In the genomic region with DNA sequence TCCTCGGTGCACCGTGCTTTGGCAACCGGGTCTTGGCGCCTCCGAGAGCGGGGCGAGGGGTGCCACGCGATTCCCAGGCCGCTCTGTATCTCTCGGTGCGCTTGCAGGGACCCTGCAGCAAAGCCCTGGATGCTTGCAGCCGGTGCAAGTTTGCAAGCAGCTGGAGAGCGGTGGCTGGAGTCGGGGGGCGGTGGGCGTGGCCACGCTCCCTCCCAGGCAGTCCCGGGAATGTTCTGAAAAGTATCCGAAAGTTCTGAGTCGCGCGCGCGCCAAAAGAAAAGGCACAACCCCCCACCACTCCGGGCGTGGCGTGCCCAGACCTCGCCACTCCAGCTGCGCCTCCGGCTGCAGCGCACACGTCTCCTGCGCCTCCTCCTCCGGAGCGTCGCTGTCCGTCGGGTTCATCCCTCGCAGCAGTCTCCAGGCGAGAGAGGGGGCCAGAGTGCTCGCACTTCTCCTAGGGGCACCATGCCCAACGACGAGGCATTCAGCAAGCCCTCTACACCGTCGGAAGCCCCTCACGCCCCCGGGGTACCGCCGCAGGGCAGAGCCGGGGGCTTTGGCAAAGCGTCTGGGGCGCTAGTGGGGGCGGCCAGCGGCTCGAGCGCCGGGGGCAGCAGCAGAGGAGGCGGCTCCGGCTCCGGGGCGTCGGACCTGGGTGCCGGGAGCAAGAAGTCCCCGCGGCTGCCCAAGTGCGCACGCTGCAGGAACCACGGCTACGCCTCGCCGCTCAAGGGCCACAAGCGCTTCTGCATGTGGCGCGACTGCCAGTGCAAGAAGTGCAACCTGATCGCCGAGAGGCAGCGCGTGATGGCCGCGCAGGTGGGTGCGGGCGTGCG, we compare ENCODE assay signal across 1 cellular context.
A peak's percentile ranks its signal among the peaks of the same experiment; 100 is the strongest.
TF ChIP-seq lines count a peak whose summit lies in the region.

A gene (plus strand): TSS at position 327 of the 839 bp plus-strand sequence. CDS start 142 bp downstream, at position 469.

TF ChIP-seq in WTC11, 78 proteins besides CTCF, POLR2A, EP300 and RAD21 (continued from another document):
- TF ChIP-seq, protein P1, sequence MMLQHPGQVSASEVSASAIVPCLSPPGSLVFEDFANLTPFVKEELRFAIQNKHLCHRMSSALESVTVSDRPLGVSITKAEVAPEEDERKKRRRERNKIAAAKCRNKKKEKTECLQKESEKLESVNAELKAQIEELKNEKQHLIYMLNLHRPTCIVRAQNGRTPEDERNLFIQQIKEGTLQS (CRISPR knock-in tag; conservative IDR thresholded peaks at IDR 0.05) = no peak
- TF ChIP-seq, protein P2, sequence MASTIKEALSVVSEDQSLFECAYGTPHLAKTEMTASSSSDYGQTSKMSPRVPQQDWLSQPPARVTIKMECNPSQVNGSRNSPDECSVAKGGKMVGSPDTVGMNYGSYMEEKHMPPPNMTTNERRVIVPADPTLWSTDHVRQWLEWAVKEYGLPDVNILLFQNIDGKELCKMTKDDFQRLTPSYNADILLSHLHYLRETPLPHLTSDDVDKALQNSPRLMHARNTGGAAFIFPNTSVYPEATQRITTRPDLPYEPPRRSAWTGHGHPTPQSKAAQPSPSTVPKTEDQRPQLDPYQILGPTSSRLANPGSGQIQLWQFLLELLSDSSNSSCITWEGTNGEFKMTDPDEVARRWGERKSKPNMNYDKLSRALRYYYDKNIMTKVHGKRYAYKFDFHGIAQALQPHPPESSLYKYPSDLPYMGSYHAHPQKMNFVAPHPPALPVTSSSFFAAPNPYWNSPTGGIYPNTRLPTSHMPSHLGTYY (CRISPR knock-in tag; IDR thresholded peaks at IDR 0.05) = no peak
- no peak for TF ChIP-seq ZBTB21 (CRISPR knock-in tag; IDR thresholded peaks at IDR 0.05; ENCODE audit: borderline replicate concordance)
- no peak for TF ChIP-seq ZNF416 (CRISPR knock-in tag; IDR thresholded peaks at IDR 0.05)
- no peak for TF ChIP-seq GTF2I (CRISPR knock-in tag; conservative IDR thresholded peaks at IDR 0.05)
- TF ChIP-seq, protein P3, sequence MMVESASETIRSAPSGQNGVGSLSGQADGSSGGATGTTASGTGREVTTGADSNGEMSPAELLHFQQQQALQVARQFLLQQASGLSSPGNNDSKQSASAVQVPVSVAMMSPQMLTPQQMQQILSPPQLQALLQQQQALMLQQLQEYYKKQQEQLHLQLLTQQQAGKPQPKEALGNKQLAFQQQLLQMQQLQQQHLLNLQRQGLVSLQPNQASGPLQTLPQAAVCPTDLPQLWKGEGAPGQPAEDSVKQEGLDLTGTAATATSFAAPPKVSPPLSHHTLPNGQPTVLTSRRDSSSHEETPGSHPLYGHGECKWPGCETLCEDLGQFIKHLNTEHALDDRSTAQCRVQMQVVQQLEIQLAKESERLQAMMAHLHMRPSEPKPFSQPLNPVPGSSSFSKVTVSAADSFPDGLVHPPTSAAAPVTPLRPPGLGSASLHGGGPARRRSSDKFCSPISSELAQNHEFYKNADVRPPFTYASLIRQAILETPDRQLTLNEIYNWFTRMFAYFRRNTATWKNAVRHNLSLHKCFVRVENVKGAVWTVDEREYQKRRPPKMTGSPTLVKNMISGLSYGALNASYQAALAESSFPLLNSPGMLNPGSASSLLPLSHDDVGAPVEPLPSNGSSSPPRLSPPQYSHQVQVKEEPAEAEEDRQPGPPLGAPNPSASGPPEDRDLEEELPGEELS (CRISPR knock-in tag; IDR thresholded peaks at IDR 0.05) = peak; percentile 32; the same call in 1 of the 2 replicates
- TF ChIP-seq, protein P4, sequence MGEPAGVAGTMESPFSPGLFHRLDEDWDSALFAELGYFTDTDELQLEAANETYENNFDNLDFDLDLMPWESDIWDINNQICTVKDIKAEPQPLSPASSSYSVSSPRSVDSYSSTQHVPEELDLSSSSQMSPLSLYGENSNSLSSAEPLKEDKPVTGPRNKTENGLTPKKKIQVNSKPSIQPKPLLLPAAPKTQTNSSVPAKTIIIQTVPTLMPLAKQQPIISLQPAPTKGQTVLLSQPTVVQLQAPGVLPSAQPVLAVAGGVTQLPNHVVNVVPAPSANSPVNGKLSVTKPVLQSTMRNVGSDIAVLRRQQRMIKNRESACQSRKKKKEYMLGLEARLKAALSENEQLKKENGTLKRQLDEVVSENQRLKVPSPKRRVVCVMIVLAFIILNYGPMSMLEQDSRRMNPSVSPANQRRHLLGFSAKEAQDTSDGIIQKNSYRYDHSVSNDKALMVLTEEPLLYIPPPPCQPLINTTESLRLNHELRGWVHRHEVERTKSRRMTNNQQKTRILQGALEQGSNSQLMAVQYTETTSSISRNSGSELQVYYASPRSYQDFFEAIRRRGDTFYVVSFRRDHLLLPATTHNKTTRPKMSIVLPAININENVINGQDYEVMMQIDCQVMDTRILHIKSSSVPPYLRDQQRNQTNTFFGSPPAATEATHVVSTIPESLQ (CRISPR knock-in tag; IDR thresholded peaks at IDR 0.05) = no peak
- TF ChIP-seq OVOL2 (CRISPR knock-in tag; IDR thresholded peaks at IDR 0.05; ENCODE audit: borderline replicate concordance) = no peak
